Comparison of ENCODE assay signal across 9 cellular contexts in genomic region chr20:20710443-20710842, GRCh38. TPM values are rescaled to one million over a fixed set of nuclear protein-coding genes. Genes with fewer than 3 reads are reported as not detected.
DNase-seq lines count a peak whose midpoint lies in the region; ATAC-seq, FAIRE-seq and TF ChIP-seq lines count a peak whose summit lies in the region.
"Had no signal": no experiment of that assay in that cellular context is flagged by ENCODE, and none has a peak within 500 bp of the region (broad histone marks: within the 10 kb centered on the region; RNA-seq: fewer than 3 reads in every experiment).

No MANE protein-coding gene starts in this region.

- in situ Hi-C loops in mammary epithelial cell (cut with MboI; ENCODE audit: low sequenced_read_pairs in 2 of 2): no loop called here

- H3K27ac ChIP-seq in A549 (no peak overlapping the region), mammary epithelial cell (ENCODE audit: insufficient read depth, low read depth, low read length) (no peak overlapping the region)

- peaks cover 0 to 4% of the 10 kb centered on the region in 2 donors for H3K36me3 Mint-ChIP-seq in naive B cell

- dilution Hi-C loops in mammary epithelial cell (cut with HindIII; ENCODE audit: low sequenced_read_pairs): no loop called here

- peak overlapping the region; percentile 85 to 98 (median 94) for H3K4me3 Mint-ChIP-seq in naive B cell

- peak overlapping the region in 4 of 6 donors; percentile 22 to 90 (median 36) for H3K27ac Mint-ChIP-seq in naive B cell

- peaks cover 19% of the 10 kb centered on the region for H3K4me1 ChIP-seq in A549
- H3K4me1 ChIP-seq in mammary epithelial cell (ENCODE audit: insufficient read depth, low read length): peaks cover 16% of the 10 kb centered on the region

- 82% methylated on average over 1 of the region's 1 CpG for WGBS in A549 (ENCODE audit: missing lambda C conversion rate)
- 0% methylated on average over 1 of the region's 1 CpG for WGBS in mammary epithelial cell (ENCODE audit: low coverage, missing lambda C conversion rate)

- ATAC-seq in A549 (no peak), naive B cell (ENCODE audit: low read depth in 2 of 2) (no peak), GM18907 (IDR thresholded peaks at IDR 0.05; ENCODE audit: unreplicated experiment) (no peak)

- TF ChIP-seq CTCF in A549 (IDR thresholded peaks at IDR 0.05) (no peak), GM12865 (IDR thresholded peaks at IDR 0.05; ENCODE audit: insufficient read depth, low read depth, low read length, missing control alignments) (no peak), mammary epithelial cell (conservative IDR thresholded peaks at IDR 0.05 in 1 of 2, IDR thresholded peaks at IDR 0.05 in 1 of 2; ENCODE audit: extremely low read depth in 1 of 2, insufficient read depth in 1 of 2, low read depth in 1 of 2, low read length in 2 of 2) (no peak), D721Med (IDR thresholded peaks at IDR 0.05; ENCODE audit: insufficient read depth, missing control alignments) (no peak)

- H3K9me3 ChIP-seq in A549: no peaks in the 10 kb centered on the region
- H3K9me3 ChIP-seq in mammary epithelial cell (replicated peaks; ENCODE audit: insufficient read depth, low read length): no peaks in the 10 kb centered on the region

- H3K27me3 Mint-ChIP-seq in naive B cell: no peaks in the 10 kb centered on the region

- peaks cover 41% of the 10 kb centered on the region for H3K79me2 ChIP-seq in mammary epithelial cell (ENCODE audit: insufficient read depth, low read length)

- intact Hi-C loops in mammary epithelial cell (cut with micrococcal nuclease): no loop called here

- no peaks in the 10 kb centered on the region for H3K27me3 ChIP-seq in mammary epithelial cell (ENCODE audit: insufficient read depth, low read length)

- H3K9ac ChIP-seq in mammary epithelial cell (ENCODE audit: insufficient read depth, low read length): no peak overlapping the region

- DNase-seq in A549 (ENCODE audit: low read depth in 1 of 2, low spot score in 1 of 2): no peak
- no peak for DNase-seq in GM12865 (ENCODE audit: low read depth)
- DNase-seq in mammary epithelial cell: no peak
- no peak for DNase-seq in naive B cell
- no peak for DNase-seq in D721Med (ENCODE audit: insufficient read length, low spot score)
- DNase-seq in NCI-H526 treated with DMSO at 0.1 percent for 48 hours (lab: John Stamatoyannopoulos, UW): no peak
- DNase-seq in cortex of kidney (lab: John Stamatoyannopoulos, UW): no peak
- DNase-seq: NCI-H226 had no signal

- POLR2A ChIA-PET in A549 (lab: Yijun Ruan, JAX): no interaction called here

- no peak for TF ChIP-seq EP300 in A549 (IDR thresholded peaks at IDR 0.05)

- peaks cover 26 to 30% (median 27%) of the 10 kb centered on the region in 3 donors for H3K4me1 Mint-ChIP-seq in naive B cell

- H3K4me3 ChIP-seq in A549: no peak overlapping the region
- peak overlapping the region; percentile 93 for H3K4me3 ChIP-seq in GM12865 (ENCODE audit: low read depth, low read length)
- peak overlapping the region in 1 of 3 experiments; percentile 22 for H3K4me3 ChIP-seq in mammary epithelial cell (replicated peaks in 1 of 3; ENCODE audit: insufficient read depth in 1 of 3, low read depth in 2 of 3, low read length in 3 of 3)

- CTCF ChIA-PET in A549 (lab: Yijun Ruan, JAX) (interaction anchor here (0.6 to 0.8 kb wide), 2 partner anchors 12 to 128 kb away, joined by 3 to 4 read pairs; no protein-coding TSS in a partner anchor), mammary epithelial cell (lab: Charles Lee; ENCODE audit: low non-redundant PET) (no interaction called here)

- no peak for TF ChIP-seq RAD21 in A549 (conservative IDR thresholded peaks at IDR 0.05 in 1 of 2, IDR thresholded peaks at IDR 0.05 in 1 of 2)

- no TSS peak for BruUV-seq in mammary epithelial cell (replicated peaks; lab: Mats Ljungman, UMichigan)

- H2AFZ ChIP-seq in mammary epithelial cell (ENCODE audit: low read depth, low read length): peak overlapping the region; percentile 88

- H3K36me3 ChIP-seq in mammary epithelial cell (ENCODE audit: insufficient read depth, low read length): no peaks in the 10 kb centered on the region

- peaks cover 0 to 3% (median 0%) of the 10 kb centered on the region in 7 donors for H3K9me3 Mint-ChIP-seq in naive B cell

- no peaks in the 10 kb centered on the region for H4K20me1 ChIP-seq in mammary epithelial cell (ENCODE audit: insufficient read depth, low read length)

- H3K4me2 ChIP-seq in A549 (peak overlapping the region; percentile 94; the same call in 2 of the 3 replicates), mammary epithelial cell (ENCODE audit: insufficient read depth, low read depth, low read length) (peak overlapping the region; percentile 85)

- no peak for FAIRE-seq in A549 (lab: Jason Lieb, UNC)
- FAIRE-seq in D721Med (lab: Jason Lieb, UNC): no peak

- TF ChIP-seq POLR2A in A549 (IDR thresholded peaks at IDR 0.05; ENCODE audit: low read length): no peak

TF ChIP-seq in A549, 52 proteins besides CTCF, POLR2A, EP300 and RAD21:
- no peak for TF ChIP-seq EHMT2 (IDR thresholded peaks at IDR 0.05; ENCODE audit: low read depth)
- TF ChIP-seq CHD2 (IDR thresholded peaks at IDR 0.05; ENCODE audit: low read length, partially characterized antibody): no peak
- no peak for TF ChIP-seq PBX3 (IDR thresholded peaks at IDR 0.05)
- TF ChIP-seq HOXB13 (CRISPR knock-in tag; IDR thresholded peaks at IDR 0.05; ENCODE audit: low read depth): no peak
- TF ChIP-seq FOSB (CRISPR knock-in tag; IDR thresholded peaks at IDR 0.05): no peak
- TF ChIP-seq HOXB5 (CRISPR knock-in tag; IDR thresholded peaks at IDR 0.05): no peak
- TF ChIP-seq NR3C1 (IDR thresholded peaks at IDR 0.05): no peak
- TF ChIP-seq ATOH8 (CRISPR knock-in tag; IDR thresholded peaks at IDR 0.05; ENCODE audit: low read depth): no peak
- TF ChIP-seq EHF (CRISPR knock-in tag; IDR thresholded peaks at IDR 0.05): no peak
- no peak for TF ChIP-seq MAX (IDR thresholded peaks at IDR 0.05)
- no peak for TF ChIP-seq TP53 (CRISPR knock-in tag; IDR thresholded peaks at IDR 0.05)
- TF ChIP-seq CEBPB (IDR thresholded peaks at IDR 0.05): no peak

RNA-seq across cellular contexts. Expression of gene RALGAPA2, which starts 2.0 kb away (rescaled TPM):
- polyA plus RNA-seq in A549 (2011; rRNA removed) (4.7 and 7.0 TPM in 2 replicates), A549 (2017; fragmentation: RNase III; extraction: RNeasy Plus Mini Kit Qiagen cat#74134 plus additional on column Dnase treatment) (3.2 to 4.0 TPM (median 3.7 TPM) in 3 replicates), mammary epithelial cell (2.9 TPM), naive B cell (ENCODE audit: low read depth in 6 of 6) (1 to 10 TPM; 3.6 to 7.3 (median 5.5) TPM)
- polyA plus RNA-seq in A549 (2012; cell fraction: cytosol; rRNA removed): 0.94 and 1.3 TPM in 2 replicates
- polyA plus RNA-seq in A549 (2012; cell fraction: nucleus; rRNA removed): 1.9 and 3.0 TPM in 2 replicates
- 10.0 and 11.4 TPM in 2 replicates for polyA minus RNA-seq in A549 (2011; rRNA and poly(A)+ RNA removed)
- 10 to 100 TPM in 1 of 2 donors, 1 to 10 TPM in 1; 9.5 to 12.5 TPM for total RNA-seq in mammary epithelial cell
- 13.4 TPM for polyA minus RNA-seq in mammary epithelial cell
